ENCODE assay signal across 32 cellular contexts in the genomic region with DNA sequence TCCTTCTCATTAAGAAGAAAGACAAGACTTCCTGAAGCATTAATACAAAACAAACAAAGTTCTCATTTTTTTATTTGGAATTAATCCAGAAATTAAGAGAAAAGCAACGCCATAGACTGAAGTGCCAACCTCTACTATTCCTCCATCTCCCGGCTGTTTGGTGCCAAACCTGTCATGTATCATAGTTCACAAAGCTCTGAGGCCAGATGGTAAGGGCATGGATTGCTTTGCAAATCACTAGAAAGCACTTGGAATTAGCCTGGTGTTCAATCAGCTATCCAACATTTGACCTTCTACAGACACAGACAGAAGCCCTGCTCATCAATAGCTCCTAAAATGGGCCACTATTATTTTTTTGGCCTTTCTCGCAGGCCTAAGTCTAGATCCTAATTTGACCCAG. TPM values are rescaled to one million over a fixed set of nuclear protein-coding genes. Genes with fewer than 3 reads are reported as not detected.
"Had no signal": no experiment of that assay in that cellular context is flagged by ENCODE, and none has a peak within 500 bp of the region (broad histone marks: within the 10 kb centered on the region; RNA-seq: fewer than 3 reads in every experiment).

No MANE protein-coding gene starts in this region.

- H3K4me1 Mint-ChIP-seq: activated naive CD4-positive, alpha-beta T cell treated with anti-CD3 and anti-CD28 coated beads, Interleukin-2, amount 10 ng/mL, durations not matched to agents 7 days and 5 days; activated naive CD8-positive, alpha-beta T cell treated with anti-CD3 and anti-CD28 coated beads, Interleukin-2, amount 10 ng/mL, durations not matched to agents 7 days and 5 days; brain; natural killer cell had no signal

- H3K9me3 Mint-ChIP-seq: activated T-cell treated with anti-CD3 and anti-CD28 coated beads, Interleukin-2, amount 50 U/mL, for 24 hours; brain; neural progenitor cell had no signal

- H3K27ac ChIP-seq: ascending aorta, cardiac muscle cell, gastrocnemius medialis, neural progenitor cell, right lobe of liver, tibial nerve, VCaP had no signal

- H3K4me3 ChIP-seq: ascending aorta, cardiac muscle cell, gastrocnemius medialis, neural progenitor cell, right lobe of liver, tibial nerve had no signal

- H3K27me3 Mint-ChIP-seq: activated CD4-positive, alpha-beta memory T cell treated with anti-CD3 and anti-CD28 coated beads for 36 hours; activated naive CD4-positive, alpha-beta T cell treated with anti-CD3 and anti-CD28 coated beads, Interleukin-2, amount 10 ng/mL, durations not matched to agents 7 days and 5 days; activated naive CD8-positive, alpha-beta T cell treated with anti-CD3 and anti-CD28 coated beads, Interleukin-2, amount 10 ng/mL, durations not matched to agents 7 days and 5 days; activated T-cell treated with anti-CD3 and anti-CD28 coated beads, Interleukin-2, amount 50 U/mL, for 24 hours; brain; effector memory CD8-positive, alpha-beta T cell had no signal

- H3K4me3 Mint-ChIP-seq: activated CD4-positive, alpha-beta memory T cell treated with anti-CD3 and anti-CD28 coated beads for 36 hours; activated naive CD4-positive, alpha-beta T cell treated with anti-CD3 and anti-CD28 coated beads, Interleukin-2, amount 10 ng/mL, durations not matched to agents 7 days and 5 days; activated naive CD8-positive, alpha-beta T cell treated with anti-CD3 and anti-CD28 coated beads, Interleukin-2, amount 10 ng/mL, durations not matched to agents 7 days and 5 days; activated T-cell treated with anti-CD3 and anti-CD28 coated beads, Interleukin-2, amount 50 U/mL, for 24 hours; brain; effector memory CD8-positive, alpha-beta T cell; natural killer cell; neural progenitor cell had no signal

- H3K9ac ChIP-seq: neural progenitor cell had no signal

- H3K9me3 ChIP-seq: ascending aorta, gastrocnemius medialis, right lobe of liver, tibial nerve had no signal

- H3K36me3 ChIP-seq: ascending aorta, cardiac muscle cell, gastrocnemius medialis, neural progenitor cell, right lobe of liver, tibial nerve had no signal

- H3K4me2 ChIP-seq: neural progenitor cell had no signal

- H2AFZ ChIP-seq: neural progenitor cell had no signal

- DNase-seq: activated CD4-positive, alpha-beta memory T cell treated with anti-CD3 and anti-CD28 coated beads for 36 hours; activated CD4-positive, alpha-beta T cell treated with anti-CD3 and anti-CD28 coated beads for 48 hours; activated CD8-positive, alpha-beta memory T cell treated with anti-CD3 and anti-CD28 coated beads, Interleukin-2, amount 50 U/mL, for 48 hours; activated gamma-delta T cell; activated naive CD4-positive, alpha-beta T cell treated with anti-CD3 and anti-CD28 coated beads, Interleukin-2, amount 10 ng/mL, durations not matched to agents 7 days and 5 days; activated naive CD8-positive, alpha-beta T cell treated with anti-CD3 and anti-CD28 coated beads, Interleukin-2, amount 10 ng/mL, durations not matched to agents 7 days and 5 days; activated T-cell treated with anti-CD3 and anti-CD28 coated beads, Interleukin-2, amount 50 U/mL, for 24 hours; cortex of kidney; effector memory CD8-positive, alpha-beta T cell; erythroblast; gastrocnemius medialis; glutamatergic neuron; islet precursor cell; left cardiac atrium; midbrain; natural killer cell; right lobe of liver; stimulated activated CD4-positive, alpha-beta T cell treated with anti-CD3 and anti-CD28 coated beads, Interleukin-2, amount 100 ng/mL, for 48 hours; stimulated activated naive CD4-positive, alpha-beta T cell treated with Interleukin-2 at 50 U/mL for 16 hours had no signal

- ATAC-seq: activated CD4-positive, CD25-positive, alpha-beta regulatory T cell treated with anti-CD3 and anti-CD28 coated beads, Interleukin-2, amount 50 U/mL, for 24 hours; effector memory CD8-positive, alpha-beta T cell; gastrocnemius medialis; left cardiac atrium; natural killer cell; right lobe of liver had no signal

- H3K27ac Mint-ChIP-seq: activated CD4-positive, alpha-beta memory T cell treated with anti-CD3 and anti-CD28 coated beads for 36 hours; activated naive CD4-positive, alpha-beta T cell treated with anti-CD3 and anti-CD28 coated beads, Interleukin-2, amount 10 ng/mL, durations not matched to agents 7 days and 5 days; activated naive CD8-positive, alpha-beta T cell treated with anti-CD3 and anti-CD28 coated beads, Interleukin-2, amount 10 ng/mL, durations not matched to agents 7 days and 5 days; activated T-cell treated with anti-CD3 and anti-CD28 coated beads, Interleukin-2, amount 50 U/mL, for 24 hours; effector memory CD8-positive, alpha-beta T cell; natural killer cell; neural progenitor cell had no signal

- H3K36me3 Mint-ChIP-seq: activated CD4-positive, alpha-beta memory T cell treated with anti-CD3 and anti-CD28 coated beads for 36 hours; activated naive CD4-positive, alpha-beta T cell treated with anti-CD3 and anti-CD28 coated beads, Interleukin-2, amount 10 ng/mL, durations not matched to agents 7 days and 5 days; activated naive CD8-positive, alpha-beta T cell treated with anti-CD3 and anti-CD28 coated beads, Interleukin-2, amount 10 ng/mL, durations not matched to agents 7 days and 5 days; brain; natural killer cell; neural progenitor cell had no signal

- H3K27me3 ChIP-seq: ascending aorta, cardiac muscle cell, gastrocnemius medialis, neural progenitor cell, right lobe of liver, tibial nerve had no signal

- H3K4me1 ChIP-seq: ascending aorta, gastrocnemius medialis, neural progenitor cell, right lobe of liver, tibial nerve had no signal

RNA-seq across cellular contexts. Expression of gene HTR1A, which starts 33.8 kb away (rescaled TPM):
- total RNA-seq: activated CD4-positive, alpha-beta memory T cell treated with anti-CD3 and anti-CD28 coated beads for 36 hours; activated CD8-positive, alpha-beta memory T cell treated with anti-CD3 and anti-CD28 coated beads for 36 hours; activated naive CD8-positive, alpha-beta T cell treated with anti-CD3 and anti-CD28 coated beads, Interleukin-2, amount 10 ng/mL, durations not matched to agents 7 days and 5 days; ascending aorta; cardiac muscle cell; chondrocyte; gastrocnemius medialis; left cardiac atrium; liver; natural killer cell; osteoblast; posterior vena cava; skeletal muscle tissue; tibial nerve had no signal
- polyA plus RNA-seq: cardiac muscle cell, liver had no signal
